ENCODE assay signal across 8 cellular contexts in the genomic region with DNA sequence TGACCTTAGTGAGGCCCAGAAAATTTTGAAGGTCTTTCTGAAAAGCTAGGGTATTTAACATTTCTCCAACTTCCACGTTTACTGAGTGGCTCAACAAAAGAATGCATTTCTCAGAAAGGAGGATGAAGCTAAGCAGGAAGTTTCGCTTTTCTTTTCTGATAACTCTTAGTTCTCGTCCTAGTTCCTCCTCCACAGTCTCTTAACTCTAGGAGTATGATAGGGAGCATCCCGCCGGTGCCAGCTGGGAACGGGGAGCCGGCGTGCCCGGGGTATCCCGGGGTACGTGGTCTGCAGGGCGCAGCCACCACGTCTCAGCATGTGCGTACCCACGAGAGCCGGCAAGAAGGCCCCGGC. TPM values are rescaled to one million over a fixed set of nuclear protein-coding genes. Genes with fewer than 3 reads are reported as not detected.
DNase-seq lines count a peak whose midpoint lies in the region; ATAC-seq, FAIRE-seq and TF ChIP-seq lines count a peak whose summit lies in the region.

No MANE protein-coding gene starts in this region.

- TF ChIP-seq RAD21 in Ishikawa (IDR thresholded peaks at IDR 0.05; ENCODE audit: low read depth) = no peak

- intact Hi-C loops in CD4-positive, alpha-beta T cell (cut with DNase I, micrococcal nuclease) = loop anchor here (1.0 to 10.0 kb wide), 8 partner anchors 24 to 1545 kb away; partner anchors contain the start of genes ADAT1 (in 2 of the 2), GABARAPL2 (in 2 of the 2), MON1B (in 1 of the 2) and RFWD3 (in 1 of the 2)

- peaks cover 77% of the 10 kb centered on the region for H3K36me3 Mint-ChIP-seq in CD4-positive, alpha-beta T cell (ENCODE audit: low read depth)

- no peak for TF ChIP-seq EP300 in Ishikawa (IDR thresholded peaks at IDR 0.05; ENCODE audit: borderline replicate concordance)

- H3K36me3 ChIP-seq in mucosa of stomach (ENCODE audit: control insufficient read depth, insufficient read depth, low read length) = no peaks in the 10 kb centered on the region

- peak overlapping the region; percentile 96 for H3K27ac ChIP-seq in CD4-positive, alpha-beta T cell (ENCODE audit: low read depth, low read length)
- H3K27ac ChIP-seq in cingulate gyrus (ENCODE audit: low read depth, low read length) = peak overlapping the region; percentile 73

- peak overlapping the region; percentile 98 for H3K4me3 ChIP-seq in mucosa of stomach (ENCODE audit: low read length)

- no peak for TF ChIP-seq POLR2A in GM12892 (IDR thresholded peaks at IDR 0.05; ENCODE audit: low read depth, low read length)

- ATAC-seq in CD4-positive, alpha-beta T cell (ENCODE audit: poor library complexity) = peak; percentile 3
- ATAC-seq in GM21526 (IDR thresholded peaks at IDR 0.05; ENCODE audit: low FRiP score, unreplicated experiment) = peak; percentile 29

- peak overlapping the region; percentile 100 for H3K27ac Mint-ChIP-seq in CD4-positive, alpha-beta T cell

- peak overlapping the region; percentile 98 for H3K4me3 Mint-ChIP-seq in CD4-positive, alpha-beta T cell

- no peaks in the 10 kb centered on the region for H3K27me3 Mint-ChIP-seq in CD4-positive, alpha-beta T cell

- peak overlapping the region; percentile 97 for H3K9ac ChIP-seq in mucosa of stomach (ENCODE audit: low read length)

- H3K27me3 ChIP-seq in CD4-positive, alpha-beta T cell (ENCODE audit: control insufficient read depth, insufficient read depth, low read length) = no peaks in the 10 kb centered on the region
- H3K27me3 ChIP-seq in mucosa of stomach (ENCODE audit: control insufficient read depth, insufficient read depth, low read length) = no peaks in the 10 kb centered on the region

- no peaks in the 10 kb centered on the region for H3K9me3 ChIP-seq in CD4-positive, alpha-beta T cell (ENCODE audit: control insufficient read depth, low read length)
- H3K9me3 ChIP-seq in mucosa of stomach (ENCODE audit: control insufficient read depth, low read length) = no peaks in the 10 kb centered on the region

- no peak for FAIRE-seq in GM12892 (lab: Jason Lieb, UNC)

- H3K9me3 Mint-ChIP-seq in CD4-positive, alpha-beta T cell = no peaks in the 10 kb centered on the region

- no peak for TF ChIP-seq CTCF in CD4-positive, alpha-beta T cell (IDR thresholded peaks at IDR 0.05)

- H3K4me1 Mint-ChIP-seq in CD4-positive, alpha-beta T cell (ENCODE audit: low read depth) = peaks cover 67% of the 10 kb centered on the region

- CTCF ChIA-PET in CD4-positive, alpha-beta T cell (lab: Charles Lee) = interaction anchor here (0.9 to 3.5 kb wide), 2 partner anchors 25 to 129 kb away, joined by 5 to 15 read pairs; partner anchors contain the start of gene ADAT1

- POLR2A ChIA-PET in CD4-positive, alpha-beta T cell (lab: Charles Lee) = interaction anchor here (0.6 to 6.0 kb wide), 27 partner anchors 9 to 1565 kb away, joined by 3 to 239 read pairs (median 10); partner anchors contain the start of genes ADAT1, CFDP1, GABARAPL2 and MON1B

- peaks cover 17% of the 10 kb centered on the region for H3K4me1 ChIP-seq in mucosa of stomach (ENCODE audit: control insufficient read depth, insufficient read depth, low read length)

- no peak for DNase-seq in CD4-positive, alpha-beta T cell
- DNase-seq in NCI-H1436 treated with DMSO at 0.1 percent for 48 hours (lab: John Stamatoyannopoulos, UW) (no peak), GM12892 (ENCODE audit: insufficient read length) (no peak), kidney glomerular epithelial cell (lab: John Stamatoyannopoulos, UW) (no peak)

TF ChIP-seq in Ishikawa, 13 proteins besides CTCF, POLR2A, EP300 and RAD21:
- TF ChIP-seq, protein P1, sequence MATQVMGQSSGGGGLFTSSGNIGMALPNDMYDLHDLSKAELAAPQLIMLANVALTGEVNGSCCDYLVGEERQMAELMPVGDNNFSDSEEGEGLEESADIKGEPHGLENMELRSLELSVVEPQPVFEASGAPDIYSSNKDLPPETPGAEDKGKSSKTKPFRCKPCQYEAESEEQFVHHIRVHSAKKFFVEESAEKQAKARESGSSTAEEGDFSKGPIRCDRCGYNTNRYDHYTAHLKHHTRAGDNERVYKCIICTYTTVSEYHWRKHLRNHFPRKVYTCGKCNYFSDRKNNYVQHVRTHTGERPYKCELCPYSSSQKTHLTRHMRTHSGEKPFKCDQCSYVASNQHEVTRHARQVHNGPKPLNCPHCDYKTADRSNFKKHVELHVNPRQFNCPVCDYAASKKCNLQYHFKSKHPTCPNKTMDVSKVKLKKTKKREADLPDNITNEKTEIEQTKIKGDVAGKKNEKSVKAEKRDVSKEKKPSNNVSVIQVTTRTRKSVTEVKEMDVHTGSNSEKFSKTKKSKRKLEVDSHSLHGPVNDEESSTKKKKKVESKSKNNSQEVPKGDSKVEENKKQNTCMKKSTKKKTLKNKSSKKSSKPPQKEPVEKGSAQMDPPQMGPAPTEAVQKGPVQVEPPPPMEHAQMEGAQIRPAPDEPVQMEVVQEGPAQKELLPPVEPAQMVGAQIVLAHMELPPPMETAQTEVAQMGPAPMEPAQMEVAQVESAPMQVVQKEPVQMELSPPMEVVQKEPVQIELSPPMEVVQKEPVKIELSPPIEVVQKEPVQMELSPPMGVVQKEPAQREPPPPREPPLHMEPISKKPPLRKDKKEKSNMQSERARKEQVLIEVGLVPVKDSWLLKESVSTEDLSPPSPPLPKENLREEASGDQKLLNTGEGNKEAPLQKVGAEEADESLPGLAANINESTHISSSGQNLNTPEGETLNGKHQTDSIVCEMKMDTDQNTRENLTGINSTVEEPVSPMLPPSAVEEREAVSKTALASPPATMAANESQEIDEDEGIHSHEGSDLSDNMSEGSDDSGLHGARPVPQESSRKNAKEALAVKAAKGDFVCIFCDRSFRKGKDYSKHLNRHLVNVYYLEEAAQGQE (IDR thresholded peaks at IDR 0.05; ENCODE audit: low read depth) = no peak
- TF ChIP-seq MAX (IDR thresholded peaks at IDR 0.05) = peak; percentile 70; the same call in 1 of the 2 replicates

RNA-seq across cellular contexts. Expression of gene KARS1, which starts 0.3 kb away (rescaled TPM):
- total RNA-seq in CD4-positive, alpha-beta T cell = 100 to 1,000 TPM; 151 to 153 TPM
- 154 TPM for polyA plus RNA-seq in GM12892 (2012; ENCODE audit: missing spikeins)

RNA-seq across cellular contexts. Expression of gene TERF2IP, which starts 0.5 kb away (rescaled TPM):
- total RNA-seq in CD4-positive, alpha-beta T cell = 100 to 1,000 TPM; 122 to 124 TPM
- polyA plus RNA-seq in GM12892 (2012; ENCODE audit: missing spikeins) = 59.8 TPM

RNA-seq across cellular contexts. Expression of gene ADAT1, which starts 24.0 kb away (rescaled TPM):
- total RNA-seq in CD4-positive, alpha-beta T cell = 10 to 100 TPM; 46.7 to 47.6 TPM
- polyA plus RNA-seq in GM12892 (2012; ENCODE audit: missing spikeins) = 32.1 TPM

RNA-seq across cellular contexts. Expression of gene CPHXL2, which starts 29.7 kb away (rescaled TPM):
- not detected for total RNA-seq in CD4-positive, alpha-beta T cell
- polyA plus RNA-seq in GM12892 (2012; ENCODE audit: missing spikeins) = 0.36 TPM

RNA-seq across cellular contexts. Expression of gene DUXB, which starts 54.1 kb away (rescaled TPM):
- not detected for total RNA-seq in CD4-positive, alpha-beta T cell
- not detected for polyA plus RNA-seq in GM12892 (2012; ENCODE audit: missing spikeins)
